2 cellular contexts compared by ENCODE assay signal in the genomic region with DNA sequence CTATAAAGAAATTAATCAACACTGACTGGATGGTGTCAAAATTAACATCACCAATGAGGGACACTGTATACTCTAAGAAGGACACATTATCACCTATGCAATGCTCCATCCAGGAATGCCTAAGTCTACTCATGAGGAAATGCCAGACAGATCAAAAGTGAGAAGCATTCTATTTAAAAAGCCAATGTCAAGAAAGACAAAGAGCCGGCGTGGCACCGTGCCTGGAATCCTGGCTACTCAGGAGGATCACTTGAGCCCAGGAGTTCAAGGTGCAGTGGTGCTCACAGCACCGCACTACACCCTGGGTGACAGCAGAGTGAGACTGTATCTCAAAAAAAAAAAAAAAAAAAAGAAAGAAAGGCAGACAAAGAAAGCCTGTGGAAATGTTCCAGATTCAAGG.
A peak's percentile ranks its signal among the peaks of the same experiment; 100 is the strongest.
TF ChIP-seq lines count a peak whose summit lies in the region.

No MANE protein-coding gene starts in this region.

TF ChIP-seq in HCT116, 20 proteins besides CTCF, POLR2A, EP300 and RAD21:
- TF ChIP-seq SP1 (IDR thresholded peaks at IDR 0.05; ENCODE audit: low read depth) (peak; percentile 66), SIN3A (IDR thresholded peaks at IDR 0.05; ENCODE audit: low read depth) (peak; percentile 68), TCF7L2 (IDR thresholded peaks at IDR 0.05; ENCODE audit: borderline replicate concordance, extremely low read depth, insufficient read depth, insufficient read length) (peak; percentile 87), SRF (IDR thresholded peaks at IDR 0.05; ENCODE audit: low read depth) (no peak), CEBPB (IDR thresholded peaks at IDR 0.05; ENCODE audit: low read depth) (peak; percentile 57), ELF1 (IDR thresholded peaks at IDR 0.05; ENCODE audit: borderline replicate concordance, low read depth) (no peak), FOSL1 (IDR thresholded peaks at IDR 0.05; ENCODE audit: low read depth) (peak; percentile 50), JUND (IDR thresholded peaks at IDR 0.05) (peak; percentile 59), MAX (IDR thresholded peaks at IDR 0.05) (peak; percentile 38; the same call in 1 of the 2 replicates), CBX3 (IDR thresholded peaks at IDR 0.05; ENCODE audit: low read depth) (peak; percentile 69; the same call in 1 of the 2 replicates)

TF ChIP-seq in SK-N-SH, 30 proteins besides CTCF, POLR2A, EP300 and RAD21:
- TF ChIP-seq MAX (IDR thresholded peaks at IDR 0.05; ENCODE audit: low read depth) (no peak), NFIC (IDR thresholded peaks at IDR 0.05; ENCODE audit: borderline replicate concordance) (peak; percentile 7; the same call in 1 of the 2 replicates)
